19 cellular contexts compared by ENCODE assay signal in genomic region chr10:124262249-124262865, GRCh38.
A peak's percentile ranks its signal among the peaks of the same experiment; 100 is the strongest.
DNase-seq lines count a peak whose midpoint lies in the region; ATAC-seq and TF ChIP-seq lines count a peak whose summit lies in the region.
"Had no signal": no experiment of that assay in that cellular context is flagged by ENCODE, and none has a peak within 500 bp of the region (broad histone marks: within the 10 kb centered on the region; RNA-seq: fewer than 3 reads in every experiment).

No MANE protein-coding gene starts in this region.

- H3K27ac ChIP-seq in heart left ventricle (no peak overlapping the region), aorta (ENCODE audit: low read depth in 1 of 2, low read length in 2 of 2) (no peak overlapping the region), breast epithelium (no peak overlapping the region)
- H3K27ac ChIP-seq: A549; BLaER1 treated with 17β-estradiol and CSF1 and Interleukin-3, amounts not matched to agents 10 nM and 100 nM; coronary artery; neutrophil; testis had no signal

- H3K4me1 ChIP-seq in heart left ventricle (peaks cover 0 to 10% (median 0%) of the 10 kb centered on the region in 12 donors), aorta (ENCODE audit: control insufficient read depth in 1 of 2, insufficient read depth in 2 of 2, low read length in 2 of 2) (no peaks in the 10 kb centered on the region), HAP-1 (no peaks in the 10 kb centered on the region), breast epithelium (no peaks in the 10 kb centered on the region)
- H3K4me1 ChIP-seq: A549, testis had no signal

- TF ChIP-seq CTCF in heart left ventricle (IDR thresholded peaks at IDR 0.05) = peak in 9 of 12 donors; percentile 6 to 47 (median 32)
- no peak for TF ChIP-seq CTCF in breast epithelium (IDR thresholded peaks at IDR 0.05)

- WGBS in heart left ventricle, 4 donors = 83 to 85% (median 84%) methylated on average over 9 to 11 of the region's 11 CpGs
- WGBS in aorta, 2 donors = 78 to 82% methylated on average over 11 of the region's 11 CpGs

- H3K4me3 ChIP-seq in heart left ventricle (no peak overlapping the region), aorta (ENCODE audit: low read length in 2 of 2) (no peak overlapping the region), HAP-1 (no peak overlapping the region), breast epithelium (no peak overlapping the region)
- H3K4me3 ChIP-seq: A549; BLaER1 treated with 17β-estradiol and CSF1 and Interleukin-3, amounts not matched to agents 10 nM and 100 nM; coronary artery; testis had no signal

- H3K9me3 ChIP-seq in heart left ventricle (peaks cover 0 to 12% (median 1%) of the 10 kb centered on the region in 12 donors), aorta (ENCODE audit: control insufficient read depth, low read length) (no peaks in the 10 kb centered on the region), HAP-1 (no peaks in the 10 kb centered on the region), breast epithelium (peaks cover 0 to 8% of the 10 kb centered on the region in 2 donors)
- H3K9me3 ChIP-seq: neutrophil, testis had no signal

- H3K27me3 ChIP-seq in heart left ventricle (no peaks in the 10 kb centered on the region), aorta (ENCODE audit: control insufficient read depth in 1 of 2, insufficient read depth in 2 of 2, low read length in 1 of 2) (no peaks in the 10 kb centered on the region), HAP-1 (ENCODE audit: low read depth) (peaks cover 5% of the 10 kb centered on the region; the same call in 1 of the 2 replicates), breast epithelium (no peaks in the 10 kb centered on the region)
- H3K27me3 ChIP-seq: BLaER1 treated with 17β-estradiol and CSF1 and Interleukin-3, amounts not matched to agents 10 nM and 100 nM; neutrophil; testis had no signal

- intact Hi-C loops in heart left ventricle (cut with DNase I) = loop anchor here in 9 of 10 donors (1.0 to 10.0 kb wide), 8 partner anchors 112 to 270 kb away; no protein-coding TSS in a partner anchor
- intact Hi-C loops in Right ventricle myocardium inferior (cut with DNase I) = loop anchor here (1.0 to 10.0 kb wide), 2 partner anchors 122 to 268 kb away; no protein-coding TSS in a partner anchor
- intact Hi-C loops in aorta (cut with DNase I) = loop anchor here (2.0 to 10.0 kb wide), 5 partner anchors 122 to 268 kb away; no protein-coding TSS in a partner anchor
- intact Hi-C loops in breast epithelium (cut with DNase I; ENCODE audit: low total_unique reads) = no loop called here

- in situ Hi-C loops in HAP-1 (cut with MboI; ENCODE audit: low sequenced_read_pairs) = no loop called here

- H3K36me3 ChIP-seq in heart left ventricle (no peaks in the 10 kb centered on the region), aorta (ENCODE audit: control insufficient read depth in 1 of 2, insufficient read depth in 2 of 2, low read length in 1 of 2) (no peaks in the 10 kb centered on the region), HAP-1 (replicated peaks) (no peaks in the 10 kb centered on the region), breast epithelium (no peaks in the 10 kb centered on the region)
- H3K36me3 ChIP-seq: BLaER1 treated with 17β-estradiol and CSF1 and Interleukin-3, amounts not matched to agents 10 nM and 100 nM; neutrophil had no signal

- TF ChIP-seq POLR2A in heart left ventricle (IDR thresholded peaks at IDR 0.05) = no peak
- TF ChIP-seq POLR2A in breast epithelium (IDR thresholded peaks at IDR 0.05) = no peak

- ATAC-seq in heart left ventricle (peak in 2 of 4 donors; percentile 14 to 44), Right ventricle myocardium inferior (no peak), aorta (ENCODE audit: low FRiP score) (peak; percentile 6)
- ATAC-seq: A549; activated T-helper 17 cell treated with anti-CD3 and anti-CD28 coated beads, Interleukin-2, amount 50 U/mL, for 72 hours had no signal

- DNase-seq in heart left ventricle = no peak
- DNase-seq in Right ventricle myocardium inferior (ENCODE audit: missing footprints) = no peak
- peak; percentile 22 for DNase-seq in globus pallidus (ENCODE audit: low spot score)
- DNase-seq in mesenteric fat pad (ENCODE audit: low spot score) = peak; percentile 81
- DNase-seq in aorta = peak in 1 of 2 donors; percentile 64
- DNase-seq in HAP-1 (ENCODE audit: low spot score in 2 of 2) = no peak
- no peak for DNase-seq in cerebellar nuclear complex (lab: John Stamatoyannopoulos, UW)
- DNase-seq in breast epithelium (ENCODE audit: low spot score in 2 of 2) = no peak
- DNase-seq: activated CD4-positive, alpha-beta T cell treated with anti-CD3 and anti-CD28 coated beads for 48 hours; activated naive CD8-positive, alpha-beta T cell treated with anti-CD3 and anti-CD28 coated beads, Interleukin-2, amount 10 ng/mL, durations not matched to agents 7 days and 5 days; NCI-H526; SHP77; SW 1271; testis had no signal

Comparison
In these comparisons a context has a peak if more than half of its experiments do, and no peak if none do; other contexts are left out.
1. DNase-seq: peak in globus pallidus (single experiment) and mesenteric fat pad (single experiment); none in heart left ventricle (0 of 5), Right ventricle myocardium inferior (single experiment), HAP-1 (0 of 2), cerebellar nuclear complex (0 of 2) and breast epithelium (0 of 2).
2. CTCF ChIP-seq: peak in heart left ventricle (9 of 12); none in breast epithelium (0 of 3).